ENCODE assay signal across 11 cellular contexts in genomic region chr17:45227631-45228120, GRCh38. TPM values are rescaled to one million over a fixed set of nuclear protein-coding genes. Genes with fewer than 3 reads are reported as not detected.
DNase-seq lines count a peak whose midpoint lies in the region; ATAC-seq and TF ChIP-seq lines count a peak whose summit lies in the region.
"Had no signal": no experiment of that assay in that cellular context is flagged by ENCODE, and none has a peak within 500 bp of the region (broad histone marks: within the 10 kb centered on the region; RNA-seq: fewer than 3 reads in every experiment).

No MANE protein-coding gene starts in this region.

- peaks cover 72% of the 10 kb centered on the region for H3K36me3 Mint-ChIP-seq in activated T-helper 2 cell treated with anti-CD3 and anti-CD28 coated beads, Interferon-gamma antibody, Interleukin-2, Interleukin-4, amounts not matched to agents 10 μg/mL and 5 μg/mL and 100 μg/mL, durations not matched to agents 14 hours and 24 hours and 36 hours (ENCODE audit: low read depth)
- H3K36me3 Mint-ChIP-seq in memory B cell, result peaks cover 6% of the 10 kb centered on the region

- no peaks in the 10 kb centered on the region for H3K36me3 ChIP-seq in thoracic aorta
- H3K36me3 ChIP-seq: ovary had no signal

- TF ChIP-seq CTCF in thoracic aorta (IDR thresholded peaks at IDR 0.05), result no peak

- H3K27me3 ChIP-seq in thoracic aorta (replicated peaks; ENCODE audit: insufficient read depth), result no peaks in the 10 kb centered on the region
- H3K27me3 ChIP-seq: ovary had no signal

- ATAC-seq in memory B cell (ENCODE audit: low read depth) (no peak), thoracic aorta (ENCODE audit: insufficient number of reproducible peaks, low FRiP score, low read depth) (no peak), HG03378 (IDR thresholded peaks at IDR 0.05; ENCODE audit: unreplicated experiment) (no peak)

- no peaks in the 10 kb centered on the region for H3K9me3 ChIP-seq in thoracic aorta
- H3K9me3 ChIP-seq: ovary had no signal

- no peaks in the 10 kb centered on the region for H3K27me3 Mint-ChIP-seq in activated T-helper 2 cell treated with anti-CD3 and anti-CD28 coated beads, Interferon-gamma antibody, Interleukin-2, Interleukin-4, amounts not matched to agents 10 μg/mL and 5 μg/mL and 100 μg/mL, durations not matched to agents 14 hours and 24 hours and 36 hours (ENCODE audit: low read depth)
- no peaks in the 10 kb centered on the region for H3K27me3 Mint-ChIP-seq in memory B cell

- peak overlapping the region; percentile 97 for H3K27ac Mint-ChIP-seq in activated T-helper 2 cell treated with anti-CD3 and anti-CD28 coated beads, Interferon-gamma antibody, Interleukin-2, Interleukin-4, amounts not matched to agents 10 μg/mL and 5 μg/mL and 100 μg/mL, durations not matched to agents 14 hours and 24 hours and 36 hours
- peak overlapping the region; percentile 98 for H3K27ac Mint-ChIP-seq in memory B cell

- DNase-seq in activated effector memory CD4-positive, alpha-beta T cell treated with anti-CD3 and anti-CD28 coated beads, Interleukin-2, amount 50 U/mL, for 16 hours, result peak; percentile 66
- no peak for DNase-seq in activated effector memory CD4-positive, alpha-beta T cell treated with Interleukin-2 at 50 U/mL for 16 hours
- DNase-seq in activated T-helper 2 cell treated with anti-CD3 and anti-CD28 coated beads, Interferon-gamma antibody, Interleukin-2, Interleukin-4, amounts not matched to agents 10 μg/mL and 5 μg/mL and 100 μg/mL, durations not matched to agents 14 hours and 24 hours and 36 hours (ENCODE audit: low spot score), result no peak
- DNase-seq in memory B cell (ENCODE audit: low spot score in 2 of 2) (no peak), thoracic aorta (ENCODE audit: low spot score) (no peak), NCI-H2107 (lab: John Stamatoyannopoulos, UW) (no peak)
- no peak for DNase-seq in NK-92 treated with Interleukin-12 subunit alpha and Interleukin-12 subunit beta, amount 100 ng/mL, for 24 hours (lab: John Stamatoyannopoulos, UW)
- DNase-seq: NCI-H510A treated with DMSO at 0.1 percent for 48 hours, ovary had no signal

- peak overlapping the region in 1 of 2 donors; percentile 53 for H3K27ac ChIP-seq in thoracic aorta
- H3K27ac ChIP-seq: ovary had no signal

- peak overlapping the region; percentile 33 for H3K4me3 ChIP-seq in thoracic aorta
- H3K4me3 ChIP-seq: ovary had no signal

- peaks cover 77% of the 10 kb centered on the region for H3K4me1 Mint-ChIP-seq in activated T-helper 2 cell treated with anti-CD3 and anti-CD28 coated beads, Interferon-gamma antibody, Interleukin-2, Interleukin-4, amounts not matched to agents 10 μg/mL and 5 μg/mL and 100 μg/mL, durations not matched to agents 14 hours and 24 hours and 36 hours (ENCODE audit: low read depth)
- peaks cover 74% of the 10 kb centered on the region for H3K4me1 Mint-ChIP-seq in memory B cell

- H3K9me3 Mint-ChIP-seq in activated T-helper 2 cell treated with anti-CD3 and anti-CD28 coated beads, Interferon-gamma antibody, Interleukin-2, Interleukin-4, amounts not matched to agents 10 μg/mL and 5 μg/mL and 100 μg/mL, durations not matched to agents 14 hours and 24 hours and 36 hours, result no peaks in the 10 kb centered on the region
- no peaks in the 10 kb centered on the region for H3K9me3 Mint-ChIP-seq in memory B cell

- peak overlapping the region; percentile 98 for H3K4me3 Mint-ChIP-seq in activated T-helper 2 cell treated with anti-CD3 and anti-CD28 coated beads, Interferon-gamma antibody, Interleukin-2, Interleukin-4, amounts not matched to agents 10 μg/mL and 5 μg/mL and 100 μg/mL, durations not matched to agents 14 hours and 24 hours and 36 hours (ENCODE audit: low read depth)
- H3K4me3 Mint-ChIP-seq in memory B cell, result peak overlapping the region; percentile 92

- peaks cover 0 to 5% of the 10 kb centered on the region in 2 donors for H3K4me1 ChIP-seq in thoracic aorta (ENCODE audit: control insufficient read depth in 1 of 2, low read depth in 2 of 2)

- intact Hi-C loops in activated T-helper 2 cell treated with anti-CD3 and anti-CD28 coated beads, Interferon-gamma antibody, Interleukin-2, Interleukin-4, amounts not matched to agents 10 μg/mL and 5 μg/mL and 100 μg/mL, durations not matched to agents 14 hours and 24 hours and 36 hours (cut with micrococcal nuclease), result no loop called here

RNA-seq across cellular contexts. Expression of gene FMNL1, which starts 6.0 kb away (rescaled TPM):
- 469 and 475 TPM in 2 replicates for total RNA-seq in activated T-helper 2 cell treated with anti-CD3 and anti-CD28 coated beads, Interferon-gamma antibody, Interleukin-2, Interleukin-4, amounts not matched to agents 10 μg/mL and 5 μg/mL and 100 μg/mL, durations not matched to agents 14 hours and 24 hours and 36 hours
- 10 to 100 TPM; 31.4 to 37.2 TPM for total RNA-seq in thoracic aorta

RNA-seq across cellular contexts. Expression of gene SPATA32, which starts 34.2 kb away (rescaled TPM):
- total RNA-seq in activated T-helper 2 cell treated with anti-CD3 and anti-CD28 coated beads, Interferon-gamma antibody, Interleukin-2, Interleukin-4, amounts not matched to agents 10 μg/mL and 5 μg/mL and 100 μg/mL, durations not matched to agents 14 hours and 24 hours and 36 hours, result 0.37 and 0.67 TPM in 2 replicates
- not detected for total RNA-seq in thoracic aorta
- total RNA-seq: fibroblast of villous mesenchyme had no signal

Comparison
In these comparisons a context has a peak if more than half of its experiments do, and no peak if none do; other contexts are left out.
1. RNA of gene FMNL1, which starts 6.0 kb away (total RNA-seq): 469 to 475 TPM in activated T-helper 2 cell treated with anti-CD3 and anti-CD28 coated beads, Interferon-gamma antibody, Interleukin-2, Interleukin-4, amounts not matched to agents 10 μg/mL and 5 μg/mL and 100 μg/mL, durations not matched to agents 14 hours and 24 hours and 36 hours; 31.4 to 37.2 TPM in thoracic aorta; every median in the first group is over 10 times any median in the second.